ENCODE assay signal across 16 cellular contexts in genomic region chr10:67438605-67439258, GRCh38.
DNase-seq lines count a peak whose midpoint lies in the region; ATAC-seq, FAIRE-seq and TF ChIP-seq lines count a peak whose summit lies in the region.
"Had no signal": no experiment of that assay in that cellular context is flagged by ENCODE, and none has a peak within 500 bp of the region (broad histone marks: within the 10 kb centered on the region; RNA-seq: fewer than 3 reads in every experiment).

No MANE protein-coding gene starts in this region.

- no peak for DNase-seq in GM12892 (ENCODE audit: insufficient read length)
- DNase-seq in NCI-H524 (lab: John Stamatoyannopoulos, UW), result peak; percentile 36 to 61
- DNase-seq in WERI-Rb-1, result peak; percentile 34
- DNase-seq in neuronal stem cell (ENCODE audit: low spot score), result no peak
- no peak for DNase-seq in kidney
- DNase-seq in NCI-H1417 treated with DMSO at 0.1 percent for 48 hours (lab: John Stamatoyannopoulos, UW), result no peak
- DNase-seq in urothelium cell line (ENCODE audit: low spot score), result no peak
- DNase-seq: BE2C; CD8-positive, alpha-beta T cell; H9; MV-4-11; NCI-H1436; NCI-H2081; SW 1271 had no signal

- no peak overlapping the region for H4K91ac ChIP-seq in neuronal stem cell (ENCODE audit: low read depth, low read length, poor library complexity)

- H2BK15ac ChIP-seq in neuronal stem cell (ENCODE audit: low read length), result no peak overlapping the region

- H3K9ac ChIP-seq in neuronal stem cell (ENCODE audit: low read depth, low read length, poor library complexity) (no peak overlapping the region), kidney (ENCODE audit: low read length in 2 of 2) (no peak overlapping the region)

- no peaks in the 10 kb centered on the region for H3K4me1 ChIP-seq in neuronal stem cell (ENCODE audit: control insufficient read depth in 2 of 2, insufficient read depth in 1 of 2, low read depth in 1 of 2, low read length in 2 of 2)
- H3K4me1 ChIP-seq in kidney (ENCODE audit: control insufficient read depth in 1 of 2, insufficient read depth in 1 of 2, low read depth in 1 of 2, low read length in 2 of 2), result no peaks in the 10 kb centered on the region
- H3K4me1 ChIP-seq: BE2C, SJSA1 had no signal

- H2AFZ ChIP-seq in neuronal stem cell (ENCODE audit: low read length), result peak overlapping the region; percentile 74

- no peak overlapping the region for H2AK5ac ChIP-seq in neuronal stem cell (ENCODE audit: low read depth, low read length)

- WGBS in neuronal stem cell (ENCODE audit: extremely low coverage in 2 of 2, insufficient read length in 2 of 2, insufficient replicate concordance in 1 of 2), 2 donors, result no CpG with 5 or more reads among the region's 4 CpGs

- H3K27me3 ChIP-seq in WERI-Rb-1 (ENCODE audit: insufficient read depth, low read depth, severe bottlenecking) (no peaks in the 10 kb centered on the region), neuronal stem cell (ENCODE audit: control insufficient read depth in 3 of 3, insufficient read depth in 3 of 3, low read depth in 1 of 3, low read length in 3 of 3) (no peaks in the 10 kb centered on the region)
- H3K27me3 ChIP-seq: BE2C, SJSA1 had no signal

- H3K23ac ChIP-seq in neuronal stem cell (ENCODE audit: low read depth, low read length, poor library complexity), result peak overlapping the region; percentile 43

- no peak overlapping the region for H4K8ac ChIP-seq in neuronal stem cell (ENCODE audit: low read depth, low read length)

- peak overlapping the region; percentile 57 for H3K18ac ChIP-seq in neuronal stem cell (ENCODE audit: low read length)

- H3K9me3 ChIP-seq in WERI-Rb-1 (ENCODE audit: severe bottlenecking) (peaks cover 4% of the 10 kb centered on the region), neuronal stem cell (replicated peaks in 1 of 2; ENCODE audit: control insufficient read depth in 2 of 2, insufficient read depth in 1 of 2, low read depth in 1 of 2, low read length in 2 of 2) (peaks cover 0 to 7% of the 10 kb centered on the region in 2 donors), kidney (ENCODE audit: control insufficient read depth in 1 of 2, low read length in 2 of 2) (peaks cover 0 to 4% of the 10 kb centered on the region in 2 donors)
- H3K9me3 ChIP-seq: BE2C, SJSA1 had no signal

- H3K4me3 ChIP-seq in WERI-Rb-1 (ENCODE audit: low read depth, low read length) (no peak overlapping the region), neuronal stem cell (ENCODE audit: low read length in 2 of 2) (no peak overlapping the region), kidney (ENCODE audit: low read length in 2 of 2) (no peak overlapping the region)
- H3K4me3 ChIP-seq: SJSA1 had no signal

- H3K79me1 ChIP-seq in neuronal stem cell (ENCODE audit: low read depth, low read length), result no peaks in the 10 kb centered on the region

- no peak overlapping the region for H3K14ac ChIP-seq in neuronal stem cell (ENCODE audit: low read length)

- intact Hi-C loops in kidney (cut with DNase I), result no loop called here

- H3K36me3 ChIP-seq in WERI-Rb-1, result no peaks in the 10 kb centered on the region
- H3K36me3 ChIP-seq in neuronal stem cell (replicated peaks in 1 of 2; ENCODE audit: control insufficient read depth in 2 of 2, insufficient read depth in 2 of 2, low read length in 2 of 2), result no peaks in the 10 kb centered on the region
- no peaks in the 10 kb centered on the region for H3K36me3 ChIP-seq in kidney (ENCODE audit: control insufficient read depth in 1 of 2, insufficient read depth in 2 of 2, low read length in 2 of 2)
- H3K36me3 ChIP-seq: BE2C, SJSA1 had no signal

- no peak overlapping the region for H2BK120ac ChIP-seq in neuronal stem cell (ENCODE audit: low read depth, low read length)

- no peak for TF ChIP-seq CTCF in WERI-Rb-1 (IDR thresholded peaks at IDR 0.05; ENCODE audit: low read depth, low read length)
- no peak for TF ChIP-seq CTCF in kidney (IDR thresholded peaks at IDR 0.05; ENCODE audit: borderline replicate concordance, extremely low read depth, insufficient read depth)

- H2BK5ac ChIP-seq in neuronal stem cell (ENCODE audit: low read length), result no peak overlapping the region

- peak overlapping the region; percentile 2 for H3K4me2 ChIP-seq in neuronal stem cell (ENCODE audit: insufficient read depth, low read length, poor library complexity, severe bottlenecking)

- no peak for TF ChIP-seq POLR2A in GM12892 (IDR thresholded peaks at IDR 0.05; ENCODE audit: low read depth, low read length)

- H3K27ac ChIP-seq in WERI-Rb-1 (no peak overlapping the region), neuronal stem cell (replicated peaks; ENCODE audit: low read length) (no peak overlapping the region), kidney (ENCODE audit: low read depth in 2 of 2, low read length in 2 of 2) (no peak overlapping the region)
- H3K27ac ChIP-seq: SJSA1 had no signal

- FAIRE-seq in GM12892 (lab: Jason Lieb, UNC) (peak; percentile 5), kidney (lab: Jason Lieb, UNC) (no peak), urothelium cell line (lab: Jason Lieb, UNC) (no peak)

- no peak for ATAC-seq in HG03457 (IDR thresholded peaks at IDR 0.05; ENCODE audit: unreplicated experiment)
- ATAC-seq: CD8-positive, alpha-beta T cell had no signal

- no peak overlapping the region for H2BK12ac ChIP-seq in neuronal stem cell (ENCODE audit: low read length)

- no peak overlapping the region for H3K4ac ChIP-seq in neuronal stem cell (ENCODE audit: low read length)

Comparison
In these comparisons a context has a peak if more than half of its experiments do, and no peak if none do; other contexts are left out.
1. DNase-seq: peak in NCI-H524 (2 of 2) and WERI-Rb-1 (single experiment); none in GM12892 (single experiment), neuronal stem cell (single experiment), kidney (single experiment), NCI-H1417 treated with DMSO at 0.1 percent for 48 hours (single experiment) and urothelium cell line (single experiment).